In the genomic region with DNA sequence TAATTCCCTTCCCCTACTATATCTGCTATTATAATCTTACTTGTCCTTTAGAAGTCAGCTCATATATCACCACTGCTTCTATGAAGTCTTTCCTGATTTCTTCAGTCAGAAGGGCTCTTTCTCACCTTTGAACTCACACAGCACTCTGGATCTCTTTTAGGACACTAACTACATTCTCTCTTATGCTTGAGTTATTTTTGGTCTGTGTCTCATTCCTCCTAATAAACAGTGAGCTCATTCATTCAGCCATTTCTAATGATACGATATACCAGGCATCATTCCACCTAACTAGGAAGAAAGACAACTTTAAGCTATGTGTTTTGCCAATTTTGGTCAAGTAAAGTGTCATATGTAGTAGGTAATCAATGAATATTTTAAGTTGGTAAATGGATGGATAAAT, we compare ENCODE assay signal across 19 cellular contexts. TPM values are rescaled to one million over a fixed set of nuclear protein-coding genes. Genes with fewer than 3 reads are reported as not detected.
"Had no signal": no experiment of that assay in that cellular context is flagged by ENCODE, and none has a peak within 500 bp of the region (broad histone marks: within the 10 kb centered on the region; RNA-seq: fewer than 3 reads in every experiment).

No MANE protein-coding gene starts in this region.

- H3K4me3 ChIP-seq: stomach had no signal

- ATAC-seq: foreskin keratinocyte; natural killer cell treated with Interleukin-12 subunit alpha and Interleukin-12 subunit beta and Interleukin-15 and Interleukin-18, amount 100 ng/mL, for 72 hours; sciatic nerve had no signal

- H3K27me3 ChIP-seq: foreskin keratinocyte, stomach had no signal

- H3K36me3 ChIP-seq: stomach, thoracic aorta had no signal

- H3K27ac ChIP-seq: foreskin keratinocyte, stomach had no signal

- DNase-seq: activated B cell treated with CpG ODN at 0.5 μM for 24 hours; activated CD4-positive, alpha-beta T cell treated with anti-CD3 and anti-CD28 coated beads, Interleukin-2, amount 10 ng/mL, durations not matched to agents 24 days and 14 days; activated CD8-positive, alpha-beta memory T cell treated with anti-CD3 and anti-CD28 coated beads, Interleukin-2, amount 50 U/mL, for 48 hours; activated naive CD4-positive, alpha-beta T cell; activated naive CD8-positive, alpha-beta T cell treated with anti-CD3 and anti-CD28 coated beads, Interleukin-2, amount 10 ng/mL, durations not matched to agents 7 days and 5 days; effector memory CD4-positive, alpha-beta T cell; foreskin keratinocyte; head of caudate nucleus; mammary epithelial cell; stimulated activated CD4-positive, alpha-beta T cell treated with anti-CD3 and anti-CD28 coated beads, Interleukin-12 subunit alpha, Interleukin-12 subunit beta, amount 100 ng/mL, for 4 hours; stimulated activated CD4-positive, alpha-beta T cell treated with anti-CD3 and anti-CD28 coated beads, Interleukin-2, amount 100 ng/mL, for 24 hours; stomach had no signal

- H3K4me1 ChIP-seq: stomach had no signal

- H3K9me3 ChIP-seq: stomach, thoracic aorta had no signal

RNA-seq across cellular contexts. Expression of gene STYXL2, which starts 1.2 kb away (rescaled TPM):
- total RNA-seq: activated B cell treated with CpG ODN at 0.5 μM for 24 hours; activated CD4-positive, alpha-beta T cell treated with anti-CD3 and anti-CD28 coated beads, Interleukin-2, amount 10 ng/mL, durations not matched to agents 24 days and 14 days; activated naive CD8-positive, alpha-beta T cell treated with anti-CD3 and anti-CD28 coated beads, Interleukin-2, amount 10 ng/mL, durations not matched to agents 7 days and 5 days; foreskin keratinocyte; mammary epithelial cell; mononuclear cell; natural killer cell treated with Interleukin-12 subunit alpha and Interleukin-12 subunit beta and Interleukin-15 and Interleukin-18, amount 100 ng/mL, for 72 hours; progenitor cell of endocrine pancreas; T-helper 2 cell treated with Interferon-gamma antibody and Interleukin-4, amounts not matched to agents 100 ng/mL and 5 ng/mL, for 36 hours had no signal
- polyA plus RNA-seq: foreskin keratinocyte, mammary epithelial cell, stomach, urinary bladder had no signal

RNA-seq across cellular contexts. Expression of gene GPA33, which starts 2.5 kb away (rescaled TPM):
- total RNA-seq: activated B cell treated with CpG ODN at 0.5 μM for 24 hours; activated CD4-positive, alpha-beta T cell treated with anti-CD3 and anti-CD28 coated beads, Interleukin-2, amount 10 ng/mL, durations not matched to agents 24 days and 14 days; foreskin keratinocyte; mammary epithelial cell; natural killer cell treated with Interleukin-12 subunit alpha and Interleukin-12 subunit beta and Interleukin-15 and Interleukin-18, amount 100 ng/mL, for 72 hours; progenitor cell of endocrine pancreas; sciatic nerve; thoracic aorta; urinary bladder had no signal
- polyA plus RNA-seq: foreskin keratinocyte, mammary epithelial cell had no signal
